Comparison of ENCODE assay signal across 28 cellular contexts in the genomic region with DNA sequence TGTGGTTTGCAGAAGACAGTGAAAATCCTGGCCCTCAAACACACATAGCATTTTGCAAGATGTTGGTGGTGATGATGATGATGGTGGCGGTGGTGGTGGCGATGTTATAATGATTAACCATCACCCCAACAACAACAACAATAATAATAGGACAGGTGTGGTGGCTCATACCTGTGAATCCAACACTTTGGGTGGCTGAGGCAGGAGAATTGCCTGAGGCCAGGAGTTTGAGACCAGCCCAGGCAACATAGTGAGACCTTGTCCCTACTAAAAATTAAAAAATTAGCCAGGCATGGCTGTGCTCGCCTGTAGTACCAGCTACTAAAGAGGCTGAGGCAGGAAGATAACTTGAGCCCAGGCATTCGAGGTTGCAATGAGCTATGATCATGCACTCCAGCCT. TPM values are rescaled to one million over a fixed set of nuclear protein-coding genes. Genes with fewer than 3 reads are reported as not detected.
"Had no signal": no experiment of that assay in that cellular context is flagged by ENCODE, and none has a peak within 500 bp of the region (broad histone marks: within the 10 kb centered on the region; RNA-seq: fewer than 3 reads in every experiment).

No MANE protein-coding gene starts in this region.

- DNase-seq: heart left ventricle; hypothalamus; immature natural killer cell; kidney; left colon; left lung; naive thymus-derived CD8-positive, alpha-beta T cell; nucleus accumbens; pancreas; posterior cingulate gyrus; right lobe of liver; stimulated activated CD4-positive, alpha-beta T cell treated with anti-CD3 and anti-CD28 coated beads, Interleukin-1b, Interleukin-23, amount 100 ng/mL, for 48 hours; stimulated activated CD4-positive, alpha-beta T cell treated with anti-CD3 and anti-CD28 coated beads, Interleukin-2, amount 100 ng/mL, for 48 hours; stimulated activated CD4-positive, alpha-beta T cell treated with anti-CD3 and anti-CD28 coated beads, Interleukin-4, amount 100 ng/mL, for 4 hours; stimulated activated CD8-positive, alpha-beta memory T cell treated with anti-CD3 and anti-CD28 coated beads, Interleukin-4, amount 100 ng/mL, for 48 hours; stimulated activated naive CD4-positive, alpha-beta T cell treated with Interleukin-2 at 50 U/mL for 16 hours; stimulated activated naive CD8-positive, alpha-beta T cell treated with anti-CD3 and anti-CD28 coated beads, Interleukin-15, amount 100 ng/mL, for 72 hours; substantia nigra; testis; thyroid gland; transverse colon; upper lobe of right lung had no signal

- H3K4me3 ChIP-seq: heart left ventricle, left lung, lung, pancreas, prostate gland, right lobe of liver, smooth muscle cell, testis, thyroid gland, transverse colon, upper lobe of right lung had no signal

- H3K4me1 ChIP-seq: pancreas, prostate gland, right lobe of liver, testis, thyroid gland, upper lobe of right lung had no signal

- H3K27ac ChIP-seq: left lung, pancreas, prostate gland, right lobe of liver, testis, thyroid gland, transverse colon, upper lobe of right lung had no signal

- H3K36me3 ChIP-seq: heart left ventricle, left lung, pancreas, prostate gland, right lobe of liver, thyroid gland, transverse colon, upper lobe of right lung had no signal

- H3K9me3 ChIP-seq: heart left ventricle, left lung, pancreas, prostate gland, right lobe of liver, testis, thyroid gland, transverse colon, upper lobe of right lung had no signal

- FAIRE-seq: islet of Langerhans, kidney, pancreas, urothelium cell line had no signal

- H3K27me3 ChIP-seq: heart left ventricle, left lung, pancreas, testis, thyroid gland, transverse colon, upper lobe of right lung had no signal

RNA-seq across cellular contexts. Expression of a gene that starts 3.8 kb away (rescaled TPM):
- total RNA-seq: kidney; naive thymus-derived CD8-positive, alpha-beta T cell; neural crest cell; right lobe of liver had no signal
